14 cellular contexts compared by ENCODE assay signal in the genomic region with DNA sequence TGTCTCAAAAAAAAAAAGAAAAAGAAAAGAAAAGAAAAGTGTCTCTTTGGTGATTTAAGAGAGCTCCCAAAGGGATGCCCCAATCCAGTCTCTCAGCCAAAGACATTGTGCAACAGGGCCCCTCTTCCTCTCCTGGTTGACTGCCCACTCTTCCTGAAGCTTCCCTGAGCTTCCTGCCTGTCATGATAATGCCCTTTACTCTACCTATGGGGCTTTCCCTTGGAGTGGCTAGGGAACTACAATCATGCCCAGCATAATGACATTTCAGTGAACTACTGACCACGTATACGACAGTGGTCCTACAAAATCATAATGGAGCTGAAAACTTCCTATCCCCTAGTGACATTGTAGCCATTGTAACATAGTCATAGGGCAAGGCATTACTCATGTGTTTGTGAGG.
A peak's percentile ranks its signal among the peaks of the same experiment; 100 is the strongest.
DNase-seq lines count a peak whose midpoint lies in the region; ATAC-seq, FAIRE-seq and TF ChIP-seq lines count a peak whose summit lies in the region.
"Had no signal": no experiment of that assay in that cellular context is flagged by ENCODE, and none has a peak within 500 bp of the region (broad histone marks: within the 10 kb centered on the region; RNA-seq: fewer than 3 reads in every experiment).

No MANE protein-coding gene starts in this region.

- TF ChIP-seq CTCF in RWPE2 (IDR thresholded peaks at IDR 0.05; ENCODE audit: poor library complexity, severe bottlenecking), result no peak
- TF ChIP-seq CTCF in esophagus muscularis mucosa (IDR thresholded peaks at IDR 0.05), result no peak
- TF ChIP-seq CTCF in parathyroid adenoma (IDR thresholded peaks at IDR 0.05), result no peak

- no peak overlapping the region for H3K4me2 ChIP-seq in parathyroid adenoma (ENCODE audit: low read length)

- H2AFZ ChIP-seq in parathyroid adenoma, result peak overlapping the region; percentile 11

- no peaks in the 10 kb centered on the region for H3K27me3 ChIP-seq in RWPE2 (ENCODE audit: insufficient read depth, poor library complexity, severe bottlenecking)
- H3K27me3 ChIP-seq in esophagus muscularis mucosa, result no peaks in the 10 kb centered on the region
- H3K27me3 ChIP-seq in parathyroid adenoma (ENCODE audit: control insufficient read depth, insufficient read depth, low read length), result no peaks in the 10 kb centered on the region

- no peak for TF ChIP-seq EP300 in esophagus muscularis mucosa (IDR thresholded peaks at IDR 0.05)

- H3K4me3 ChIP-seq in RWPE2 (ENCODE audit: severe bottlenecking), result no peak overlapping the region
- no peak overlapping the region for H3K4me3 ChIP-seq in esophagus muscularis mucosa
- H3K4me3 ChIP-seq in parathyroid adenoma (ENCODE audit: low read depth, low read length), result no peak overlapping the region

- FAIRE-seq in H54 (lab: Jason Lieb, UNC), result peak; percentile 20
- FAIRE-seq: GM19239 had no signal

- 70% methylated on average over 2 of the region's 2 CpGs for WGBS in esophagus muscularis mucosa

- no peaks in the 10 kb centered on the region for H3K36me3 ChIP-seq in RWPE2 (ENCODE audit: low read depth)
- H3K36me3 ChIP-seq in esophagus muscularis mucosa, result no peaks in the 10 kb centered on the region
- no peaks in the 10 kb centered on the region for H3K36me3 ChIP-seq in parathyroid adenoma (ENCODE audit: control insufficient read depth, insufficient read depth, low read length)

- no peak for TF ChIP-seq POLR2A in H54 (IDR thresholded peaks at IDR 0.05; ENCODE audit: low read depth, low read length)
- TF ChIP-seq POLR2A in esophagus muscularis mucosa (IDR thresholded peaks at IDR 0.05; ENCODE audit: low read depth), result no peak

- H3K9me3 ChIP-seq in RWPE2 (ENCODE audit: severe bottlenecking) (no peaks in the 10 kb centered on the region), esophagus muscularis mucosa (peaks cover 0 to 15% (median 0%) of the 10 kb centered on the region in 4 donors), parathyroid adenoma (ENCODE audit: control insufficient read depth, low read length) (peaks cover 3% of the 10 kb centered on the region)

- H3K9ac ChIP-seq in parathyroid adenoma, result no peak overlapping the region

- H3K27ac ChIP-seq in RWPE2 (ENCODE audit: poor library complexity, severe bottlenecking) (peak overlapping the region; percentile 50), esophagus muscularis mucosa (replicated peaks in 1 of 4) (no peak overlapping the region), parathyroid adenoma (peak overlapping the region; percentile 96)
- H3K27ac ChIP-seq: HL-60 had no signal

- DNase-seq in H54 (ENCODE audit: insufficient read length, low spot score), result no peak
- DNase-seq in RWPE2 (ENCODE audit: low spot score), result no peak
- peak; percentile 64 for DNase-seq in esophagus muscularis mucosa (ENCODE audit: extremely low spot score)
- no peak for DNase-seq in activated effector memory CD4-positive, alpha-beta T cell treated with anti-CD3 and anti-CD28 coated beads, Interleukin-2, amount 50 U/mL, for 16 hours
- no peak for DNase-seq in COLO668 (lab: John Stamatoyannopoulos, UW; ENCODE audit: unreplicated experiment)
- no peak for DNase-seq in Right ventricle myocardium inferior (ENCODE audit: missing footprints)
- DNase-seq: AML-193; CD4-positive, CD25-positive, alpha-beta regulatory T cell; H9; NCI-H1105 treated with DMSO at 0.1 percent for 48 hours; OCI-M1 had no signal

- intact Hi-C loops in esophagus muscularis mucosa (cut with DNase I), result no loop called here
- intact Hi-C loops in Right ventricle myocardium inferior (cut with DNase I), result no loop called here

- ATAC-seq in RWPE2 (ENCODE audit: low read depth) (no peak), Right ventricle myocardium inferior (no peak)

- no peaks in the 10 kb centered on the region for H3K79me2 ChIP-seq in parathyroid adenoma

- peaks cover 17% of the 10 kb centered on the region for H3K4me1 ChIP-seq in RWPE2 (ENCODE audit: insufficient read depth, poor library complexity, severe bottlenecking)
- H3K4me1 ChIP-seq in esophagus muscularis mucosa, result no peaks in the 10 kb centered on the region
- peaks cover 35% of the 10 kb centered on the region for H3K4me1 ChIP-seq in parathyroid adenoma

Comparison
In these comparisons a context has a peak if more than half of its experiments do, and no peak if none do; other contexts are left out.
1. H3K27ac ChIP-seq: peak in RWPE2 (single experiment) and parathyroid adenoma (single experiment); none in esophagus muscularis mucosa (0 of 4).